In genomic region chr10:78977761-78978305, GRCh38 we compare ENCODE assay signal across 1 cellular context.
TF ChIP-seq lines count a peak whose summit lies in the region.

No MANE protein-coding gene starts in this region.

TF ChIP-seq in HepG2, 621 proteins besides CTCF, POLR2A, EP300 and RAD21 (continued from another document and continues in another):
- no peak for TF ChIP-seq FIP1L1 (IDR thresholded peaks at IDR 0.05; ENCODE audit: borderline replicate concordance, insufficient read depth, low read depth, low read length)
- no peak for TF ChIP-seq TMF1 (CRISPR knock-in tag; IDR thresholded peaks at IDR 0.05; ENCODE audit: low read depth)
- TF ChIP-seq, protein P1, sequence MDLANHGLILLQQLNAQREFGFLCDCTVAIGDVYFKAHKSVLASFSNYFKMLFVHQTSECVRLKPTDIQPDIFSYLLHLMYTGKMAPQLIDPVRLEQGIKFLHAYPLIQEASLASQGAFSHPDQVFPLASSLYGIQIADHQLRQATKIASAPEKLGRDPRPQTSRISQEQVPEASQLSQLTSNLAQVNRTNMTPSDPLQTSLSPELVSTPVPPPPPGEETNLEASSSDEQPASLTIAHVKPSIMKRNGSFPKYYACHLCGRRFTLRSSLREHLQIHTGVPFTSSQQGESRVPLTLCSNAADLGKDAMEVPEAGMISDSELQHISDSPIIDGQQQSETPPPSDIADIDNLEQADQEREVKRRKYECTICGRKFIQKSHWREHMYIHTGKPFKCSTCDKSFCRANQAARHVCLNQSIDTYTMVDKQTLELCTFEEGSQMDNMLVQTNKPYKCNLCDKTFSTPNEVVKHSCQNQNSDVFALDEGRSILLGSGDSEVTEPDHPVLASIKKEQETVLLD (CRISPR knock-in tag; IDR thresholded peaks at IDR 0.05; ENCODE audit: low read depth), result no peak
- TF ChIP-seq, protein P2, sequence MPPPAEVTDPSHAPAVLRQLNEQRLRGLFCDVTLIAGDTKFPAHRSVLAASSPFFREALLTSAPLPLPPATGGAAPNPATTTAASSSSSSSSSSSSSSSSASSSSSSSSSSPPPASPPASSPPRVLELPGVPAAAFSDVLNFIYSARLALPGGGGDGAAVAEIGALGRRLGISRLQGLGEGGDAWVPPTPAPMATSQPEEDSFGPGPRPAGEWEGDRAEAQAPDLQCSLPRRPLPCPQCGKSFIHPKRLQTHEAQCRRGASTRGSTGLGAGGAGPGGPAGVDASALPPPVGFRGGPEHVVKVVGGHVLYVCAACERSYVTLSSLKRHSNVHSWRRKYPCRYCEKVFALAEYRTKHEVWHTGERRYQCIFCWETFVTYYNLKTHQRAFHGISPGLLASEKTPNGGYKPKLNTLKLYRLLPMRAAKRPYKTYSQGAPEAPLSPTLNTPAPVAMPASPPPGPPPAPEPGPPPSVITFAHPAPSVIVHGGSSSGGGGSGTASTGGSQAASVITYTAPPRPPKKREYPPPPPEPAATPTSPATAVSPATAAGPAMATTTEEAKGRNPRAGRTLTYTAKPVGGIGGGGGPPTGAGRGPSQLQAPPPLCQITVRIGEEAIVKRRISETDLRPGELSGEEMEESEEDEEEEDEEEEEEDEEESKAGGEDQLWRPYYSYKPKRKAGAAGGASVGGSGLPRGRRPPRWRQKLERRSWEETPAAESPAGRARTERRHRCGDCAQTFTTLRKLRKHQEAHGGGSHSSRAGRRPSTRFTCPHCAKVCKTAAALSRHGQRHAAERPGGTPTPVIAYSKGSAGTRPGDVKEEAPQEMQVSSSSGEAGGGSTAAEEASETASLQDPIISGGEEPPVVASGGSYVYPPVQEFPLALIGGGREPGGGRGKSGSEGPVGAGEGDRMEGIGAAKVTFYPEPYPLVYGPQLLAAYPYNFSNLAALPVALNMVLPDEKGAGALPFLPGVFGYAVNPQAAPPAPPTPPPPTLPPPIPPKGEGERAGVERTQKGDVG (CRISPR knock-in tag; IDR thresholded peaks at IDR 0.05; ENCODE audit: borderline replicate concordance), result no peak
- TF ChIP-seq KDM6A (CRISPR knock-in tag; IDR thresholded peaks at IDR 0.05; ENCODE audit: low read depth), result no peak
- no peak for TF ChIP-seq FOXM1 (CRISPR knock-in tag; IDR thresholded peaks at IDR 0.05)
- no peak; the same call in 1 of the 2 replicates for TF ChIP-seq HNF4G (IDR thresholded peaks at IDR 0.05; ENCODE audit: borderline replicate concordance, low read depth, low read length)
- 0 out of 2 replicates have a peak, but pooled peaks have one; percentile 24 for TF ChIP-seq HNF4G (CRISPR knock-in tag; IDR thresholded peaks at IDR 0.05; ENCODE audit: borderline replicate concordance, low read depth)
- TF ChIP-seq, protein P3, sequence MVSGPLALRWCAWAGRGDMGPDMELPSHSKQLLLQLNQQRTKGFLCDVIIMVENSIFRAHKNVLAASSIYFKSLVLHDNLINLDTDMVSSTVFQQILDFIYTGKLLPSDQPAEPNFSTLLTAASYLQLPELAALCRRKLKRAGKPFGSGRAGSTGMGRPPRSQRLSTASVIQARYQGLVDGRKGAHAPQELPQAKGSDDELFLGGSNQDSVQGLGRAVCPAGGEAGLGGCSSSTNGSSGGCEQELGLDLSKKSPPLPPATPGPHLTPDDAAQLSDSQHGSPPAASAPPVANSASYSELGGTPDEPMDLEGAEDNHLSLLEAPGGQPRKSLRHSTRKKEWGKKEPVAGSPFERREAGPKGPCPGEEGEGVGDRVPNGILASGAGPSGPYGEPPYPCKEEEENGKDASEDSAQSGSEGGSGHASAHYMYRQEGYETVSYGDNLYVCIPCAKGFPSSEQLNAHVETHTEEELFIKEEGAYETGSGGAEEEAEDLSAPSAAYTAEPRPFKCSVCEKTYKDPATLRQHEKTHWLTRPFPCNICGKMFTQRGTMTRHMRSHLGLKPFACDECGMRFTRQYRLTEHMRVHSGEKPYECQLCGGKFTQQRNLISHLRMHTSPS (CRISPR knock-in tag; IDR thresholded peaks at IDR 0.05; ENCODE audit: low read depth), result peak; percentile 91
- TF ChIP-seq NPAS2 (CRISPR knock-in tag; IDR thresholded peaks at IDR 0.05; ENCODE audit: borderline replicate concordance), result no peak
- TF ChIP-seq ZNF333 (CRISPR knock-in tag; IDR thresholded peaks at IDR 0.05; ENCODE audit: borderline replicate concordance), result no peak
- TF ChIP-seq ZNF614 (CRISPR knock-in tag; IDR thresholded peaks at IDR 0.05; ENCODE audit: borderline replicate concordance), result peak; percentile 26; the same call in 1 of the 2 replicates
- peak; percentile 68 for TF ChIP-seq SALL1 (CRISPR knock-in tag; IDR thresholded peaks at IDR 0.05)
- TF ChIP-seq ISX (CRISPR knock-in tag; conservative IDR thresholded peaks at IDR 0.05), result no peak
- no peak for TF ChIP-seq ZNF691 (CRISPR knock-in tag; IDR thresholded peaks at IDR 0.05; ENCODE audit: borderline replicate concordance, low read depth)
- no peak for TF ChIP-seq MAFG (CRISPR knock-in tag; IDR thresholded peaks at IDR 0.05)
- no peak; the same call in 1 of the 2 replicates for TF ChIP-seq BHLHE40 (IDR thresholded peaks at IDR 0.05; ENCODE audit: low read length)
- TF ChIP-seq ZNF124 (CRISPR knock-in tag; IDR thresholded peaks at IDR 0.05), result no peak
- TF ChIP-seq ELK4 (CRISPR knock-in tag; IDR thresholded peaks at IDR 0.05; ENCODE audit: borderline replicate concordance), result no peak
- no peak for TF ChIP-seq ZNF720 (CRISPR knock-in tag; IDR thresholded peaks at IDR 0.05)
- no peak for TF ChIP-seq U2AF1 (optimal IDR thresholded peaks at IDR 0.05; ENCODE audit: low read depth, low read length)
- TF ChIP-seq PHF21A (CRISPR knock-in tag; IDR thresholded peaks at IDR 0.05), result peak; percentile 74; the same call in 1 of the 2 replicates
- TF ChIP-seq ISL2 (CRISPR knock-in tag; IDR thresholded peaks at IDR 0.05), result 0 out of 2 replicates have a peak, but pooled peaks have one; percentile 26
- no peak for TF ChIP-seq ZNF569 (CRISPR knock-in tag; IDR thresholded peaks at IDR 0.05; ENCODE audit: borderline replicate concordance)
- no peak for TF ChIP-seq TOPORS (CRISPR knock-in tag; IDR thresholded peaks at IDR 0.05)
- TF ChIP-seq HMG20A (CRISPR knock-in tag; IDR thresholded peaks at IDR 0.05; ENCODE audit: borderline replicate concordance), result peak; percentile 76; the same call in 1 of the 2 replicates
- no peak for TF ChIP-seq NKX3-1 (CRISPR knock-in tag; IDR thresholded peaks at IDR 0.05)
- peak; percentile 90 for TF ChIP-seq SKI (IDR thresholded peaks at IDR 0.05; ENCODE audit: partially characterized antibody)
- no peak for TF ChIP-seq ZFP36 (IDR thresholded peaks at IDR 0.05; ENCODE audit: borderline replicate concordance, low read depth, low read length, partially characterized antibody)
- TF ChIP-seq, protein P4, sequence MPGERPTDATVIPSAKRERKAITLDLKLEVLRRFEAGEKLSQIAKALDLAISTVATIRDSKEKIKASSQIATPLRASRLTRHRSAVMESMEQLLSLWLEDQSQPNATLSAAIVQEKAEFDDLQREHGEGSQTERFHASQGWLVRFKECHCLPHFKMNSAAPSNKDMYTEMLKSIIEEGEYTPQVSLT (CRISPR knock-in tag; IDR thresholded peaks at IDR 0.05; ENCODE audit: borderline replicate concordance, low read depth), result no peak
- no peak for TF ChIP-seq PHF20 (CRISPR knock-in tag; IDR thresholded peaks at IDR 0.05)
- TF ChIP-seq, protein P5, sequence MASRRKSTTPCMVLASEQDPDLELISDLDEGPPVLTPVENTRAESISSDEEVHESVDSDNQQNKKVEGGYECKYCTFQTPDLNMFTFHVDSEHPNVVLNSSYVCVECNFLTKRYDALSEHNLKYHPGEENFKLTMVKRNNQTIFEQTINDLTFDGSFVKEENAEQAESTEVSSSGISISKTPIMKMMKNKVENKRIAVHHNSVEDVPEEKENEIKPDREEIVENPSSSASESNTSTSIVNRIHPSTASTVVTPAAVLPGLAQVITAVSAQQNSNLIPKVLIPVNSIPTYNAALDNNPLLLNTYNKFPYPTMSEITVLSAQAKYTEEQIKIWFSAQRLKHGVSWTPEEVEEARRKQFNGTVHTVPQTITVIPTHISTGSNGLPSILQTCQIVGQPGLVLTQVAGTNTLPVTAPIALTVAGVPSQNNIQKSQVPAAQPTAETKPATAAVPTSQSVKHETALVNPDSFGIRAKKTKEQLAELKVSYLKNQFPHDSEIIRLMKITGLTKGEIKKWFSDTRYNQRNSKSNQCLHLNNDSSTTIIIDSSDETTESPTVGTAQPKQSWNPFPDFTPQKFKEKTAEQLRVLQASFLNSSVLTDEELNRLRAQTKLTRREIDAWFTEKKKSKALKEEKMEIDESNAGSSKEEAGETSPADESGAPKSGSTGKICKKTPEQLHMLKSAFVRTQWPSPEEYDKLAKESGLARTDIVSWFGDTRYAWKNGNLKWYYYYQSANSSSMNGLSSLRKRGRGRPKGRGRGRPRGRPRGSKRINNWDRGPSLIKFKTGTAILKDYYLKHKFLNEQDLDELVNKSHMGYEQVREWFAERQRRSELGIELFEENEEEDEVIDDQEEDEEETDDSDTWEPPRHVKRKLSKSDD (CRISPR knock-in tag; IDR thresholded peaks at IDR 0.05; ENCODE audit: low read depth), result peak; percentile 61; the same call in 1 of the 2 replicates
- 0 out of 2 replicates have a peak, but pooled peaks have one; percentile 53 for TF ChIP-seq ZKSCAN5 (CRISPR knock-in tag; IDR thresholded peaks at IDR 0.05)
- TF ChIP-seq ZNF607 (CRISPR knock-in tag; IDR thresholded peaks at IDR 0.05; ENCODE audit: borderline replicate concordance), result no peak
- TF ChIP-seq, protein P6, sequence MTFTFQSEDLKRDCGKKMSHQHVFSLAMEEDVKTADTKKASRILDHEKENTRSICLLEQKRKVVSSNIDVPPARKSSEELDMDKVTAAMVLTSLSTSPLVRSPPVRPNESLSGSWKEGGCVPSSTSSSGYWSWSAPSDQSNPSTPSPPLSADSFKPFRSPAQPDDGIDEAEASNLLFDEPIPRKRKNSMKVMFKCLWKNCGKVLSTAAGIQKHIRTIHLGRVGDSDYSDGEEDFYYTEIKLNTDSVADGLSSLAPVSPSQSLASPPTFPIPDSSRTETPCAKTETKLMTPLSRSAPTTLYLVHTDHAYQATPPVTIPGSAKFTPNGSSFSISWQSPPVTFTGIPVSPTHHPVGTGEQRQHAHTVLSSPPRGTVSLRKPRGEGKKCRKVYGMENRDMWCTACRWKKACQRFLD (CRISPR knock-in tag; IDR thresholded peaks at IDR 0.05; ENCODE audit: borderline replicate concordance), result no peak
- no peak for TF ChIP-seq PLRG1 (conservative IDR thresholded peaks at IDR 0.05)
- TF ChIP-seq ZKSCAN8 (CRISPR knock-in tag; IDR thresholded peaks at IDR 0.05; ENCODE audit: borderline replicate concordance), result no peak
- no peak for TF ChIP-seq ZFP62 (CRISPR knock-in tag; IDR thresholded peaks at IDR 0.05)
- TF ChIP-seq GFI1 (CRISPR knock-in tag; IDR thresholded peaks at IDR 0.05; ENCODE audit: borderline replicate concordance), result no peak
- peak; percentile 26; the same call in 1 of the 2 replicates for TF ChIP-seq ARID4A (CRISPR knock-in tag; IDR thresholded peaks at IDR 0.05; ENCODE audit: borderline replicate concordance)
- no peak; the same call in 1 of the 2 replicates for TF ChIP-seq HBP1 (CRISPR knock-in tag; IDR thresholded peaks at IDR 0.05; ENCODE audit: low read depth)
- TF ChIP-seq HDAC6 (IDR thresholded peaks at IDR 0.05; ENCODE audit: low read depth, low read length), result no peak
- no peak for TF ChIP-seq NR3C1 (CRISPR knock-in tag; IDR thresholded peaks at IDR 0.05)
- no peak for TF ChIP-seq ZSCAN30 (CRISPR knock-in tag; IDR thresholded peaks at IDR 0.05)
- no peak for TF ChIP-seq SALL2 (CRISPR knock-in tag; IDR thresholded peaks at IDR 0.05)
- no peak for TF ChIP-seq SRSF1 (optimal IDR thresholded peaks at IDR 0.05; ENCODE audit: low read depth, low read length)
- TF ChIP-seq CCAR2 (optimal IDR thresholded peaks at IDR 0.05; ENCODE audit: low read depth, low read length), result no peak
